ENCODE assay signal across 16 cellular contexts in genomic region chr16:23027386-23027785, GRCh38.
A peak's percentile ranks its signal among the peaks of the same experiment; 100 is the strongest.
DNase-seq lines count a peak whose midpoint lies in the region; FAIRE-seq and TF ChIP-seq lines count a peak whose summit lies in the region.
"Had no signal": no experiment of that assay in that cellular context is flagged by ENCODE, and none has a peak within 500 bp of the region (broad histone marks: within the 10 kb centered on the region; RNA-seq: fewer than 3 reads in every experiment).

No MANE protein-coding gene starts in this region.

- H3K79me2 ChIP-seq in smooth muscle cell (ENCODE audit: low read depth) = no peaks in the 10 kb centered on the region

- H3K4me2 ChIP-seq in smooth muscle cell = no peak overlapping the region
- H3K4me2 ChIP-seq: A549 had no signal

- DNase-seq in NCI-H748 (lab: John Stamatoyannopoulos, UW; ENCODE audit: unreplicated experiment) (peak; percentile 4), NCI-H748 treated with DMSO at 0.1 percent for 48 hours (lab: John Stamatoyannopoulos, UW) (no peak), NCI-H1105 (lab: John Stamatoyannopoulos, UW) (peak; percentile 5), NCI-H510A treated with DMSO at 0.1 percent for 48 hours (lab: John Stamatoyannopoulos, UW) (peak; percentile 59), HTR-8/SVneo (ENCODE audit: insufficient read length, low spot score) (no peak), smooth muscle cell (lab: John Stamatoyannopoulos, UW; ENCODE audit: unreplicated experiment) (no peak), T-helper 2 cell (no peak)
- DNase-seq: BE2C; CD4-positive, alpha-beta memory T cell had no signal

- no peak for TF ChIP-seq CTCF in smooth muscle cell (IDR thresholded peaks at IDR 0.05; ENCODE audit: borderline replicate concordance, insufficient read depth, poor library complexity, severe bottlenecking)

- 79% methylated on average over 1 of the region's 1 CpG for WGBS in smooth muscle cell (ENCODE audit: low lambda C conversion rate)

- no peak for FAIRE-seq in HTR-8/SVneo (lab: Jason Lieb, UNC)
- FAIRE-seq: A549, GM12878, GM18507, H54 had no signal

- H3F3A ChIP-seq in smooth muscle cell (ENCODE audit: low read depth) = no peaks in the 10 kb centered on the region

- H3K27me3 ChIP-seq in smooth muscle cell (ENCODE audit: low read depth) = no peaks in the 10 kb centered on the region
- H3K27me3 ChIP-seq: BE2C had no signal

- H3K36me3 ChIP-seq in smooth muscle cell (ENCODE audit: low read depth) = no peaks in the 10 kb centered on the region
- H3K36me3 ChIP-seq: BE2C had no signal

- no peak overlapping the region for H3K27ac ChIP-seq in smooth muscle cell (ENCODE audit: low read depth)
- H3K27ac ChIP-seq: A549, C4-2B, GM23248 had no signal

- H4K20me1 ChIP-seq in smooth muscle cell (ENCODE audit: low read depth) = no peaks in the 10 kb centered on the region

- H3K4me3 ChIP-seq in smooth muscle cell = no peak overlapping the region
- H3K4me3 ChIP-seq: A549, GM12878, GM23248 had no signal

- no peaks in the 10 kb centered on the region for H3K9me3 ChIP-seq in smooth muscle cell (replicated peaks; ENCODE audit: low read depth)
- H3K9me3 ChIP-seq: BE2C, Caco-2 had no signal

- H2AFZ ChIP-seq in smooth muscle cell (ENCODE audit: low read depth) = no peak overlapping the region
- H2AFZ ChIP-seq: GM23248 had no signal

- no peaks in the 10 kb centered on the region for H3K4me1 ChIP-seq in smooth muscle cell (ENCODE audit: low read depth)
- H3K4me1 ChIP-seq: A549, Caco-2 had no signal

- H3K9ac ChIP-seq in smooth muscle cell (ENCODE audit: low read depth) = no peak overlapping the region
- H3K9ac ChIP-seq: GM23248 had no signal

Comparison
In these comparisons a context has a peak if more than half of its experiments do, and no peak if none do; other contexts are left out.
1. DNase-seq: peak in NCI-H748 (single experiment), NCI-H1105 (single experiment) and NCI-H510A treated with DMSO at 0.1 percent for 48 hours (single experiment); none in NCI-H748 treated with DMSO at 0.1 percent for 48 hours (single experiment), HTR-8/SVneo (single experiment), smooth muscle cell (single experiment) and T-helper 2 cell (0 of 5).